Comparison of ENCODE assay signal across 1 cellular context in genomic region chr11:27896096-27896495, GRCh38.
TF ChIP-seq lines count a peak whose summit lies in the region.

No MANE protein-coding gene starts in this region.

TF ChIP-seq in WTC11, 78 proteins besides CTCF, POLR2A, EP300 and RAD21 (continued from another document):
- TF ChIP-seq ZNF532 (CRISPR knock-in tag; IDR thresholded peaks at IDR 0.05; ENCODE audit: borderline replicate concordance) = no peak
- TF ChIP-seq NFYB (CRISPR knock-in tag; conservative IDR thresholded peaks at IDR 0.05; ENCODE audit: low read depth) = no peak
- no peak for TF ChIP-seq ZNF512 (CRISPR knock-in tag; IDR thresholded peaks at IDR 0.05; ENCODE audit: borderline replicate concordance)
